ENCODE assay signal across 1 cellular context in genomic region chr16:11676799-11677198, GRCh38.
TF ChIP-seq lines count a peak whose summit lies in the region.

No MANE protein-coding gene starts in this region.

TF ChIP-seq in HepG2, 621 proteins besides CTCF, POLR2A, EP300 and RAD21 (continued from another document):
- TF ChIP-seq ARID5B (CRISPR knock-in tag; IDR thresholded peaks at IDR 0.05) (no peak), ELF4 (CRISPR knock-in tag; IDR thresholded peaks at IDR 0.05; ENCODE audit: borderline replicate concordance) (no peak), FOXJ3 (CRISPR knock-in tag; IDR thresholded peaks at IDR 0.05; ENCODE audit: borderline replicate concordance) (no peak), NONO (IDR thresholded peaks at IDR 0.05) (no peak), NONO (CRISPR knock-in tag; conservative IDR thresholded peaks at IDR 0.05) (no peak), ZHX2 (IDR thresholded peaks at IDR 0.05; ENCODE audit: low read depth) (no peak), ZHX2 (CRISPR knock-in tag; IDR thresholded peaks at IDR 0.05; ENCODE audit: borderline replicate concordance) (no peak), E2F1 (CRISPR knock-in tag; IDR thresholded peaks at IDR 0.05) (no peak), ZNF773 (CRISPR knock-in tag; IDR thresholded peaks at IDR 0.05; ENCODE audit: borderline replicate concordance) (no peak), ZNF550 (CRISPR knock-in tag; IDR thresholded peaks at IDR 0.05; ENCODE audit: borderline replicate concordance) (no peak), IRF1 (CRISPR knock-in tag; IDR thresholded peaks at IDR 0.05; ENCODE audit: low read depth) (no peak), ZNF687 (CRISPR knock-in tag; IDR thresholded peaks at IDR 0.05) (no peak), NFATC3 (CRISPR knock-in tag; IDR thresholded peaks at IDR 0.05) (no peak), FOXO4 (CRISPR knock-in tag; conservative IDR thresholded peaks at IDR 0.05) (no peak)
